Comparison of ENCODE assay signal across 2 cellular contexts in the genomic region with DNA sequence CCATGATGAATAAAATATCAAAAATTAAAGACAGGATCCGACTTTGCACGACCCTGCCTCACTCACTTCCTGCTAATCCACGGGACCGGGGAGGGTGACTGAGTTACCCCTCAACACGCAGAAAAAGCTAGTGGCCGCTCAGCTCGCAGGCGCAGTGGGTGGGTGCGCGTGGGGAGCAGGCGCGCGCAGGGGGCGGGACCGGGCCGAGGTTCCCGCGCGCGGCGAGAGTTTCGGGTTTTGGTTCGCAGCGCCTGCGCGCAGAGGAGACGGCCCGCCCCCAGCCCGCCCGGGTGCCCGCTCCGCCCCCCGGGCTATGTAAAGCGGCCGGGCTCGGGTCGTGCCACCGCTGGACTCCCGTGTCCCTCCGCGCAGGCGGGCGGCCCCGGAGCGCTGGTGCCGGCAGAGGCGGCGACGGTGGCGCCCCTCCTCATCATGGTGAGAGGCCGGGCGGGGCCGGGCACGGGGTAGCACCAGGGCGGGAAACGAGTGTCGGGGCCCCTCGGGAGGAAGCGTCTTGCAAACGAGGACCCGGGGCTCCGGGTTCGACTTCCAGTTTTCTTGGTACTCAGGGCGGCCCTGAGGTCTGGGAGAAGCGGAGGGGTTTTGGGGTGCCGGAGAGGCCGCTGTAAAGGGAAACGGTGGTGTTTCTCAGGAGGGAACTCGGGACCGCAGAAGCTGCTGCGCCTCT.
TF ChIP-seq lines count a peak whose summit lies in the region.

A gene (plus strand): TSS at position 343 of the 688 bp plus-strand sequence. CDS start 90 bp downstream, at position 433.

TF ChIP-seq in HCT116, 20 proteins besides CTCF, POLR2A, EP300 and RAD21 (continued from another document):
- no peak for TF ChIP-seq SRF (IDR thresholded peaks at IDR 0.05; ENCODE audit: low read depth)
- TF ChIP-seq, protein P1, sequence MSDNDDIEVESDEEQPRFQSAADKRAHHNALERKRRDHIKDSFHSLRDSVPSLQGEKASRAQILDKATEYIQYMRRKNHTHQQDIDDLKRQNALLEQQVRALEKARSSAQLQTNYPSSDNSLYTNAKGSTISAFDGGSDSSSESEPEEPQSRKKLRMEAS (IDR thresholded peaks at IDR 0.05), result peak; percentile 81
- TF ChIP-seq POLR2AphosphoS5 (IDR thresholded peaks at IDR 0.05; ENCODE audit: low read depth, low read length), result peak; percentile 92
- TF ChIP-seq, protein P2, sequence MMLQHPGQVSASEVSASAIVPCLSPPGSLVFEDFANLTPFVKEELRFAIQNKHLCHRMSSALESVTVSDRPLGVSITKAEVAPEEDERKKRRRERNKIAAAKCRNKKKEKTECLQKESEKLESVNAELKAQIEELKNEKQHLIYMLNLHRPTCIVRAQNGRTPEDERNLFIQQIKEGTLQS (IDR thresholded peaks at IDR 0.05), result no peak
- no peak for TF ChIP-seq FOSL1 (IDR thresholded peaks at IDR 0.05; ENCODE audit: low read depth)
- TF ChIP-seq, protein P3, sequence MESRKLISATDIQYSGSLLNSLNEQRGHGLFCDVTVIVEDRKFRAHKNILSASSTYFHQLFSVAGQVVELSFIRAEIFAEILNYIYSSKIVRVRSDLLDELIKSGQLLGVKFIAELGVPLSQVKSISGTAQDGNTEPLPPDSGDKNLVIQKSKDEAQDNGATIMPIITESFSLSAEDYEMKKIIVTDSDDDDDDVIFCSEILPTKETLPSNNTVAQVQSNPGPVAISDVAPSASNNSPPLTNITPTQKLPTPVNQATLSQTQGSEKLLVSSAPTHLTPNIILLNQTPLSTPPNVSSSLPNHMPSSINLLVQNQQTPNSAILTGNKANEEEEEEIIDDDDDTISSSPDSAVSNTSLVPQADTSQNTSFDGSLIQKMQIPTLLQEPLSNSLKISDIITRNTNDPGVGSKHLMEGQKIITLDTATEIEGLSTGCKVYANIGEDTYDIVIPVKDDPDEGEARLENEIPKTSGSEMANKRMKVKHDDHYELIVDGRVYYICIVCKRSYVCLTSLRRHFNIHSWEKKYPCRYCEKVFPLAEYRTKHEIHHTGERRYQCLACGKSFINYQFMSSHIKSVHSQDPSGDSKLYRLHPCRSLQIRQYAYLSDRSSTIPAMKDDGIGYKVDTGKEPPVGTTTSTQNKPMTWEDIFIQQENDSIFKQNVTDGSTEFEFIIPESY (IDR thresholded peaks at IDR 0.05; ENCODE audit: extremely low read depth, insufficient replicate concordance, low read length), result peak; percentile 94

TF ChIP-seq in SK-N-SH treated with all-trans-retinoic acid at 6 μM for 48 hours, 23 proteins besides CTCF, POLR2A, EP300 and RAD21 (continued from another document):
- TF ChIP-seq SNAI2 (CRISPR knock-in tag; IDR thresholded peaks at IDR 0.05), result no peak
- TF ChIP-seq, protein P4, sequence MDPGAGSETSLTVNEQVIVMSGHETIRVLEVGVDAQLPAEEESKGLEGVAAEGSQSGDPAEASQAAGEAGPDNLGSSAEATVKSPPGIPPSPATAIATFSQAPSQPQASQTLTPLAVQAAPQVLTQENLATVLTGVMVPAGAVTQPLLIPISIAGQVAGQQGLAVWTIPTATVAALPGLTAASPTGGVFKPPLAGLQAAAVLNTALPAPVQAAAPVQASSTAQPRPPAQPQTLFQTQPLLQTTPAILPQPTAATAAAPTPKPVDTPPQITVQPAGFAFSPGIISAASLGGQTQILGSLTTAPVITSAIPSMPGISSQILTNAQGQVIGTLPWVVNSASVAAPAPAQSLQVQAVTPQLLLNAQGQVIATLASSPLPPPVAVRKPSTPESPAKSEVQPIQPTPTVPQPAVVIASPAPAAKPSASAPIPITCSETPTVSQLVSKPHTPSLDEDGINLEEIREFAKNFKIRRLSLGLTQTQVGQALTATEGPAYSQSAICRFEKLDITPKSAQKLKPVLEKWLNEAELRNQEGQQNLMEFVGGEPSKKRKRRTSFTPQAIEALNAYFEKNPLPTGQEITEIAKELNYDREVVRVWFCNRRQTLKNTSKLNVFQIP (CRISPR knock-in tag; IDR thresholded peaks at IDR 0.05; ENCODE audit: borderline replicate concordance, low read depth), result no peak
- no peak for TF ChIP-seq TOX (CRISPR knock-in tag; IDR thresholded peaks at IDR 0.05; ENCODE audit: borderline replicate concordance)
- no peak for TF ChIP-seq ZFP30 (CRISPR knock-in tag; IDR thresholded peaks at IDR 0.05)
- TF ChIP-seq ZFP3 (CRISPR knock-in tag; IDR thresholded peaks at IDR 0.05), result no peak
- TF ChIP-seq ZNF70 (CRISPR knock-in tag; IDR thresholded peaks at IDR 0.05), result no peak
- TF ChIP-seq ARNTL (CRISPR knock-in tag; IDR thresholded peaks at IDR 0.05; ENCODE audit: borderline replicate concordance, low read depth), result no peak
